ENCODE assay signal across 1 cellular context in genomic region chr16:73000020-73000906, GRCh38.
TF ChIP-seq lines count a peak whose summit lies in the region.

No MANE protein-coding gene starts in this region.

TF ChIP-seq in HepG2, 621 proteins besides CTCF, POLR2A, EP300 and RAD21 (continued from another document and continues in another):
- TF ChIP-seq TRIM22 (IDR thresholded peaks at IDR 0.05) = no peak
- TF ChIP-seq ZNF503 (CRISPR knock-in tag; IDR thresholded peaks at IDR 0.05) = no peak
- TF ChIP-seq SALL1 (CRISPR knock-in tag; IDR thresholded peaks at IDR 0.05) = peak; percentile 87
- no peak for TF ChIP-seq ATAD3A (CRISPR knock-in tag; IDR thresholded peaks at IDR 0.05)
- no peak for TF ChIP-seq ZNF782 (CRISPR knock-in tag; IDR thresholded peaks at IDR 0.05; ENCODE audit: borderline replicate concordance)
- TF ChIP-seq KDM1A (CRISPR knock-in tag; IDR thresholded peaks at IDR 0.05) = peak; percentile 80
- TF ChIP-seq ARNT2 (CRISPR knock-in tag; IDR thresholded peaks at IDR 0.05; ENCODE audit: low read depth) = no peak
- TF ChIP-seq ZNF207 (IDR thresholded peaks at IDR 0.05; ENCODE audit: borderline replicate concordance) = no peak
- no peak for TF ChIP-seq ZNF30 (CRISPR knock-in tag; IDR thresholded peaks at IDR 0.05)
- TF ChIP-seq ATF4 (CRISPR knock-in tag; IDR thresholded peaks at IDR 0.05) = no peak
- no peak for TF ChIP-seq LRRFIP1 (CRISPR knock-in tag; conservative IDR thresholded peaks at IDR 0.05)
- peak; percentile 63 for TF ChIP-seq NR2F6 (IDR thresholded peaks at IDR 0.05)
- TF ChIP-seq NR2F6 (CRISPR knock-in tag; IDR thresholded peaks at IDR 0.05) = peak; percentile 80
- no peak for TF ChIP-seq ZNF546 (CRISPR knock-in tag; conservative IDR thresholded peaks at IDR 0.05)
- TF ChIP-seq PHF20 (CRISPR knock-in tag; IDR thresholded peaks at IDR 0.05) = no peak; the same call in 1 of the 2 replicates
- peak; percentile 37; the same call in 1 of the 2 replicates for TF ChIP-seq KMT2B (CRISPR knock-in tag; IDR thresholded peaks at IDR 0.05)
- peak; percentile 11; the same call in 1 of the 2 replicates for TF ChIP-seq ZNF710 (CRISPR knock-in tag; IDR thresholded peaks at IDR 0.05; ENCODE audit: borderline replicate concordance)
- no peak for TF ChIP-seq SOX6 (IDR thresholded peaks at IDR 0.05)
- peak; percentile 84 for TF ChIP-seq SOX6 (CRISPR knock-in tag; IDR thresholded peaks at IDR 0.05)
- peak; percentile 77; the same call in 1 of the 2 replicates for TF ChIP-seq MTA1 (CRISPR knock-in tag; IDR thresholded peaks at IDR 0.05; ENCODE audit: borderline replicate concordance)
- peak; percentile 19; the same call in 1 of the 2 replicates for TF ChIP-seq U2AF2 (IDR thresholded peaks at IDR 0.05; ENCODE audit: low read depth, low read length)
- no peak for TF ChIP-seq MATR3 (CRISPR knock-in tag; IDR thresholded peaks at IDR 0.05)
- TF ChIP-seq ZNF597 (CRISPR knock-in tag; IDR thresholded peaks at IDR 0.05) = no peak
- TF ChIP-seq MIER3 (CRISPR knock-in tag; IDR thresholded peaks at IDR 0.05; ENCODE audit: borderline replicate concordance) = peak; percentile 56; the same call in 1 of the 2 replicates
- peak; percentile 53; the same call in 1 of the 2 replicates for TF ChIP-seq ZNF792 (CRISPR knock-in tag; IDR thresholded peaks at IDR 0.05)
- TF ChIP-seq MXD4 (CRISPR knock-in tag; IDR thresholded peaks at IDR 0.05) = no peak
- TF ChIP-seq GTF2F1 (IDR thresholded peaks at IDR 0.05; ENCODE audit: low read length) = no peak
- no peak; the same call in 1 of the 2 replicates for TF ChIP-seq ZNF510 (CRISPR knock-in tag; IDR thresholded peaks at IDR 0.05; ENCODE audit: low read depth)
- TF ChIP-seq NFATC3 (CRISPR knock-in tag; IDR thresholded peaks at IDR 0.05) = no peak
- TF ChIP-seq TOPORS (CRISPR knock-in tag; IDR thresholded peaks at IDR 0.05) = 0 out of 2 replicates have a peak, but pooled peaks have one; percentile 12
- peak; percentile 17; the same call in 1 of the 2 replicates for TF ChIP-seq FOXK1 (CRISPR knock-in tag; IDR thresholded peaks at IDR 0.05; ENCODE audit: borderline replicate concordance, low read depth)
- TF ChIP-seq ZNF670 (CRISPR knock-in tag; IDR thresholded peaks at IDR 0.05; ENCODE audit: borderline replicate concordance) = no peak
- no peak for TF ChIP-seq TBL1XR1 (IDR thresholded peaks at IDR 0.05; ENCODE audit: borderline replicate concordance, low read length, partially characterized antibody)
- TF ChIP-seq ZNF891 (CRISPR knock-in tag; IDR thresholded peaks at IDR 0.05) = 0 out of 2 replicates have a peak, but pooled peaks have one; percentile 51
- TF ChIP-seq ZNF430 (CRISPR knock-in tag; IDR thresholded peaks at IDR 0.05) = peak; percentile 30; the same call in 1 of the 2 replicates
- no peak for TF ChIP-seq BCL3 (CRISPR knock-in tag; IDR thresholded peaks at IDR 0.05)
- no peak; the same call in 1 of the 2 replicates for TF ChIP-seq EED (CRISPR knock-in tag; IDR thresholded peaks at IDR 0.05)
- no peak for TF ChIP-seq JARID2 (CRISPR knock-in tag; IDR thresholded peaks at IDR 0.05; ENCODE audit: insufficient replicate concordance)
- 0 out of 4 replicates have a peak, but pooled peaks of 1 of the 2 experiments have one; percentile 41 for TF ChIP-seq KLF16 (CRISPR knock-in tag; IDR thresholded peaks at IDR 0.05)
- TF ChIP-seq KDM4B (CRISPR knock-in tag; IDR thresholded peaks at IDR 0.05) = no peak; the same call in 1 of the 2 replicates
- TF ChIP-seq MLX (CRISPR knock-in tag; IDR thresholded peaks at IDR 0.05) = no peak
- TF ChIP-seq ZBTB8A (CRISPR knock-in tag; IDR thresholded peaks at IDR 0.05; ENCODE audit: borderline replicate concordance, low read depth) = no peak
- no peak for TF ChIP-seq ZFP1 (CRISPR knock-in tag; IDR thresholded peaks at IDR 0.05)
- peak; percentile 67 for TF ChIP-seq ZBTB33 (CRISPR knock-in tag; IDR thresholded peaks at IDR 0.05)
- peak; percentile 63 for TF ChIP-seq THAP11 (CRISPR knock-in tag; IDR thresholded peaks at IDR 0.05)
- no peak for TF ChIP-seq ZNF83 (CRISPR knock-in tag; IDR thresholded peaks at IDR 0.05; ENCODE audit: borderline replicate concordance)
- TF ChIP-seq SMAD9 (CRISPR knock-in tag; IDR thresholded peaks at IDR 0.05) = 0 out of 2 replicates have a peak, but pooled peaks have one; percentile 67
- TF ChIP-seq HNF1B (CRISPR knock-in tag; IDR thresholded peaks at IDR 0.05) = peak; percentile 67; the same call in 1 of the 2 replicates
- TF ChIP-seq UBTF (CRISPR knock-in tag; IDR thresholded peaks at IDR 0.05) = peak; percentile 43; the same call in 1 of the 2 replicates
- TF ChIP-seq ZSCAN22 (CRISPR knock-in tag; IDR thresholded peaks at IDR 0.05) = no peak
